23 cellular contexts compared by ENCODE assay signal in the genomic region with DNA sequence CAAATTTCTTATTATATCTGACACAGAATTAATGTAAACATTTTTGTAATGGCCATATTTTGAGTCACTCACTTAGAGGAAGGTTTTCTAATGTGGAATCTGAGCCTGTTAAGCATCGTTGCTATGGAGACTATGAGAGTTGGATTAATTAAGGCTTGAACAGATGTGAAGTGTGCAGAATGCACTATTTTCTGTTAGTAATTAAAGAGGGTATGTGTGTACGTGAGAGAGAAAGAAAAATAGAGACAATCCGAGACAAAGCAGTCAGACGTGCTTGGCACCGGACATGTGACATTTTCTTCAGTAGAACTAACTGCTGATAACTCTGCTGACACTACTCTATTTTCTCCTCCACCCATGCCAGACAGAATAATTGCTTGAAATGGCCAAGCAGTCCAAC.
DNase-seq lines count a peak whose midpoint lies in the region; ATAC-seq, FAIRE-seq and TF ChIP-seq lines count a peak whose summit lies in the region.
"Had no signal": no experiment of that assay in that cellular context is flagged by ENCODE, and none has a peak within 500 bp of the region (broad histone marks: within the 10 kb centered on the region; RNA-seq: fewer than 3 reads in every experiment).

No MANE protein-coding gene starts in this region.

- DNase-seq in COR-L47 (lab: John Stamatoyannopoulos, UW) (peak; percentile 35), NCI-H446 treated with DMSO at 0.1 percent for 48 hours (lab: John Stamatoyannopoulos, UW) (peak; percentile 99), putamen (ENCODE audit: low spot score) (no peak), adrenal gland (no peak)
- DNase-seq: activated CD4-positive, CD25-positive, alpha-beta regulatory T cell; activated CD8-positive, alpha-beta T cell treated with anti-CD3 and anti-CD28 coated beads, Interleukin-2, amount 10 ng/mL, durations not matched to agents 7 days and 5 days; activated naive CD4-positive, alpha-beta T cell treated with anti-CD3 and anti-CD28 coated beads, Interleukin-2, amount 10 ng/mL, durations not matched to agents 7 days and 5 days; activated T-cell treated with anti-CD3 and anti-CD28 coated beads, Interleukin-2, amount 50 U/mL, for 24 hours; body of pancreas; DND-41; GOT3; NCI-H345; stimulated activated CD4-positive, alpha-beta T cell treated with anti-CD3 and anti-CD28 coated beads, Interleukin-2, amount 100 ng/mL, for 24 hours; stimulated activated naive CD4-positive, alpha-beta T cell treated with Interleukin-2 at 50 U/mL for 16 hours had no signal

- no peak overlapping the region for H3K4me3 ChIP-seq in Loucy (ENCODE audit: low read length, poor library complexity, severe bottlenecking)
- no peak overlapping the region for H3K4me3 ChIP-seq in adrenal gland
- H3K4me3 ChIP-seq: body of pancreas, coronary artery, hepatocyte, K562, SJCRH30, tibial nerve had no signal

- H3K9me3 ChIP-seq in Loucy (ENCODE audit: insufficient read depth, low read depth, low read length) (no peaks in the 10 kb centered on the region), adrenal gland (replicated peaks in 1 of 3) (no peaks in the 10 kb centered on the region)

- H2AFZ ChIP-seq in Loucy (ENCODE audit: low read length) = peak overlapping the region; percentile 74
- H2AFZ ChIP-seq: hepatocyte had no signal

- FAIRE-seq in islet of Langerhans (lab: Jason Lieb, UNC) = peak; percentile 49
- FAIRE-seq: K562 had no signal

- no peak overlapping the region for H3K27ac ChIP-seq in adrenal gland
- H3K27ac ChIP-seq: body of pancreas, hepatocyte had no signal

- H3K27me3 ChIP-seq in Loucy (ENCODE audit: insufficient read depth, low read length, poor library complexity, severe bottlenecking) = no peaks in the 10 kb centered on the region
- H3K27me3 ChIP-seq in adrenal gland = no peaks in the 10 kb centered on the region
- H3K27me3 ChIP-seq: body of pancreas, hepatocyte, SJCRH30, tibial nerve had no signal

- 56 to 80% (median 69%) methylated on average over 5 of the region's 5 CpGs for WGBS in adrenal gland, 4 donors

- H4K20me1 ChIP-seq in Loucy (ENCODE audit: insufficient read depth, low read length, poor library complexity, severe bottlenecking) = no peaks in the 10 kb centered on the region

- no peak for TF ChIP-seq CTCF in Loucy (conservative IDR thresholded peaks at IDR 0.05; ENCODE audit: low read length)
- no peak for TF ChIP-seq CTCF in adrenal gland (IDR thresholded peaks at IDR 0.05)

- no peak overlapping the region for H3K4me2 ChIP-seq in Loucy (ENCODE audit: low read depth, low read length, poor library complexity, severe bottlenecking)
- H3K4me2 ChIP-seq: hepatocyte had no signal

- ATAC-seq in GM18505 (IDR thresholded peaks at IDR 0.05; ENCODE audit: unreplicated experiment) (no peak), GM18517 (IDR thresholded peaks at IDR 0.05; ENCODE audit: unreplicated experiment) (no peak)
- ATAC-seq: activated CD8-positive, alpha-beta T cell treated with anti-CD3 and anti-CD28 coated beads, Interleukin-2, amount 10 ng/mL, durations not matched to agents 7 days and 5 days; body of pancreas; K562 had no signal

- H3K9ac ChIP-seq in Loucy (ENCODE audit: low read depth, low read length, poor library complexity, severe bottlenecking) = no peak overlapping the region

- H3K36me3 ChIP-seq in Loucy (ENCODE audit: insufficient read depth, low read length) (no peaks in the 10 kb centered on the region), adrenal gland (replicated peaks in 1 of 2) (no peaks in the 10 kb centered on the region)
- H3K36me3 ChIP-seq: SJCRH30 had no signal

- TF ChIP-seq POLR2A in GM18505 (IDR thresholded peaks at IDR 0.05; ENCODE audit: borderline replicate concordance, extremely low read depth, insufficient read depth, insufficient read length) (no peak), adrenal gland (IDR thresholded peaks at IDR 0.05) (no peak)

- H3K4me1 ChIP-seq in Loucy (ENCODE audit: insufficient read depth, low read length, poor library complexity, severe bottlenecking) (peaks cover 21% of the 10 kb centered on the region), adrenal gland (replicated peaks in 1 of 2) (no peaks in the 10 kb centered on the region)

- intact Hi-C loops in adrenal gland (cut with DNase I) = no loop called here

- no peaks in the 10 kb centered on the region for H3K79me2 ChIP-seq in Loucy (ENCODE audit: insufficient read depth, low read length)
- H3K79me2 ChIP-seq: hepatocyte had no signal

- H3K9me2 ChIP-seq in Loucy (replicated peaks; ENCODE audit: low read depth, low read length) = no peaks in the 10 kb centered on the region

- H3F3A ChIP-seq in Loucy (ENCODE audit: low read depth) = no peaks in the 10 kb centered on the region

Comparison
In these comparisons a context has a peak if more than half of its experiments do, and no peak if none do; other contexts are left out.
1. DNase-seq: peak in COR-L47 (single experiment) and NCI-H446 treated with DMSO at 0.1 percent for 48 hours (single experiment); none in putamen (single experiment) and adrenal gland (0 of 7).